ENCODE assay signal across 8 cellular contexts in genomic region chr15:80567721-80568157, GRCh38.
DNase-seq lines count a peak whose midpoint lies in the region; ATAC-seq, FAIRE-seq and TF ChIP-seq lines count a peak whose summit lies in the region.

No MANE protein-coding gene starts in this region.

- H3K4me3 ChIP-seq in astrocyte (ENCODE audit: insufficient read depth, low read depth, low read length) (no peak overlapping the region), right cardiac atrium (ENCODE audit: low read length) (no peak overlapping the region)

- no peaks in the 10 kb centered on the region for H3K36me3 ChIP-seq in astrocyte (ENCODE audit: insufficient read depth, low read length)

- DNase-seq in C1 segment of cervical spinal cord (lab: John Stamatoyannopoulos, UW) (peak in 10 of 14 donors; percentile 9 to 63 (median 28)), GM19239 (ENCODE audit: insufficient read length, low spot score) (peak; percentile 19), NCI-H748 treated with DMSO at 0.1 percent for 48 hours (lab: John Stamatoyannopoulos, UW) (peak; percentile 2), astrocyte (ENCODE audit: low read depth) (peak; percentile 76), right cardiac atrium (peak in 1 of 3 donors; percentile 65), renal cortical epithelial cell (ENCODE audit: low read depth) (peak; percentile 73)

- no peaks in the 10 kb centered on the region for H3K9me3 ChIP-seq in astrocyte (ENCODE audit: insufficient read depth, low read depth, low read length)
- H3K9me3 ChIP-seq in right cardiac atrium (ENCODE audit: control insufficient read depth, low read length): no peaks in the 10 kb centered on the region

- peak; percentile 80 for TF ChIP-seq CTCF in astrocyte (IDR thresholded peaks at IDR 0.05; ENCODE audit: insufficient read depth, low read depth, low read length)

- H3K36me3 Mint-ChIP-seq in astrocyte (ENCODE audit: low read depth, unreplicated experiment): peaks cover 3% of the 10 kb centered on the region

- H3K27me3 ChIP-seq in astrocyte (ENCODE audit: insufficient read depth, low read length) (no peaks in the 10 kb centered on the region), right cardiac atrium (ENCODE audit: control insufficient read depth, insufficient read depth) (no peaks in the 10 kb centered on the region)

- H3K4me1 ChIP-seq in astrocyte (ENCODE audit: insufficient read depth, low read length) (peaks cover 22% of the 10 kb centered on the region), right cardiac atrium (ENCODE audit: control insufficient read depth, insufficient read depth, low read length) (no peaks in the 10 kb centered on the region)

- peak overlapping the region; percentile 56 for H3K4me2 ChIP-seq in astrocyte (ENCODE audit: low read length)

- peak overlapping the region; percentile 59 for H3K9ac ChIP-seq in astrocyte (ENCODE audit: low read length)

- WGBS in right cardiac atrium: 4% methylated on average over 5 of the region's 5 CpGs

- peak overlapping the region; percentile 69 for H3K27ac ChIP-seq in astrocyte (ENCODE audit: low read depth, low read length)
- no peak overlapping the region for H3K27ac ChIP-seq in right cardiac atrium (ENCODE audit: low read length)

- ATAC-seq in right cardiac atrium (peak; percentile 83 to 84), HG03520 (IDR thresholded peaks at IDR 0.05; ENCODE audit: unreplicated experiment) (no peak), HG02973 (IDR thresholded peaks at IDR 0.05; ENCODE audit: unreplicated experiment) (no peak)

- H3K27me3 Mint-ChIP-seq in astrocyte (ENCODE audit: low read depth, unreplicated experiment): peaks cover 5% of the 10 kb centered on the region

- FAIRE-seq in GM19239 (lab: Jason Lieb, UNC) (peak; percentile 61), astrocyte (lab: Jason Lieb, UNC) (peak; percentile 96)

- no peaks in the 10 kb centered on the region for H4K20me1 ChIP-seq in astrocyte (ENCODE audit: insufficient read depth, low read length)

- intact Hi-C loops in right cardiac atrium (cut with DNase I): loop anchor here (5.0 to 10.0 kb wide), 6 partner anchors 113 to 407 kb away; partner anchors contain the start of gene CEMIP (in 4 of the 4)

- H3K4me1 Mint-ChIP-seq in astrocyte (ENCODE audit: low read depth, unreplicated experiment): peaks cover 13% of the 10 kb centered on the region

- H2AFZ ChIP-seq in astrocyte (ENCODE audit: low read depth, low read length): peak overlapping the region; percentile 41

- no peak overlapping the region for H3K4me3 Mint-ChIP-seq in astrocyte (ENCODE audit: unreplicated experiment)

- no peak overlapping the region for H3K27ac Mint-ChIP-seq in astrocyte (ENCODE audit: unreplicated experiment)

- no peaks in the 10 kb centered on the region for H3K9me3 Mint-ChIP-seq in astrocyte (ENCODE audit: unreplicated experiment)

- no peaks in the 10 kb centered on the region for H3K79me2 ChIP-seq in astrocyte (ENCODE audit: insufficient read depth, low read length)

Comparison
In these comparisons a context has a peak if more than half of its experiments do, and no peak if none do; other contexts are left out.
1. ATAC-seq: peak in right cardiac atrium (2 of 2); none in HG03520 (single experiment) and HG02973 (single experiment).